ENCODE assay signal across 12 cellular contexts in genomic region chr20:44734938-44735337, GRCh38. TPM values are rescaled to one million over a fixed set of nuclear protein-coding genes. Genes with fewer than 3 reads are reported as not detected.
DNase-seq lines count a peak whose midpoint lies in the region; ATAC-seq and TF ChIP-seq lines count a peak whose summit lies in the region.
"Had no signal": no experiment of that assay in that cellular context is flagged by ENCODE, and none has a peak within 500 bp of the region (broad histone marks: within the 10 kb centered on the region; RNA-seq: fewer than 3 reads in every experiment).

No MANE protein-coding gene starts in this region.

- H3K36me3 ChIP-seq in esophagus squamous epithelium (no peaks in the 10 kb centered on the region), skeletal muscle satellite cell (ENCODE audit: insufficient read depth, low read length) (no peaks in the 10 kb centered on the region)

- H3K4me3 ChIP-seq in esophagus squamous epithelium, result no peak overlapping the region
- no peak overlapping the region for H3K4me3 ChIP-seq in skeletal muscle satellite cell (ENCODE audit: low read length)

- H3K27ac Mint-ChIP-seq in effector memory CD8-positive, alpha-beta T cell, result no peak overlapping the region

- WGBS in esophagus squamous epithelium, 2 donors, result 64 to 77% methylated on average over 3 of the region's 3 CpGs

- intact Hi-C loops in esophagus squamous epithelium (cut with DNase I), result loop anchor here (5.0 kb wide), 1 partner anchor 48 kb away; no protein-coding TSS in a partner anchor

- no peaks in the 10 kb centered on the region for H3K36me3 Mint-ChIP-seq in effector memory CD8-positive, alpha-beta T cell (ENCODE audit: insufficient read depth)

- peak overlapping the region; percentile 9 for H3K4me2 ChIP-seq in skeletal muscle satellite cell (ENCODE audit: low read length)

- H3K9me3 ChIP-seq in esophagus squamous epithelium, result no peaks in the 10 kb centered on the region
- H3K9me3 ChIP-seq in skeletal muscle satellite cell (replicated peaks; ENCODE audit: low read length), result no peaks in the 10 kb centered on the region

- peak overlapping the region; percentile 16 for H3K9ac ChIP-seq in skeletal muscle satellite cell (ENCODE audit: low read depth, low read length)

- H3K27me3 Mint-ChIP-seq in effector memory CD8-positive, alpha-beta T cell, result peaks cover 0 to 10% of the 10 kb centered on the region in 2 donors

- no peak for ATAC-seq in effector memory CD8-positive, alpha-beta T cell (replicated peaks)
- ATAC-seq: left cardiac atrium had no signal

- TF ChIP-seq CTCF in GM12872 (IDR thresholded peaks at IDR 0.05; ENCODE audit: insufficient read depth, low read depth, low read length) (peak; percentile 22; the same call in 1 of the 3 replicates), esophagus squamous epithelium (IDR thresholded peaks at IDR 0.05) (peak in 4 of 6 experiments; percentile 14 to 34 (median 16))

- no peak overlapping the region for H3K27ac ChIP-seq in esophagus squamous epithelium

- H3K4me1 ChIP-seq in esophagus squamous epithelium (peaks cover 0 to 13% (median 4%) of the 10 kb centered on the region in 3 donors), skeletal muscle satellite cell (ENCODE audit: control insufficient read depth, insufficient read depth, low read length) (peaks cover 43% of the 10 kb centered on the region)

- no peak for TF ChIP-seq POLR2A in esophagus squamous epithelium (IDR thresholded peaks at IDR 0.05)

- peak; percentile 71 for DNase-seq in RPMI7951 (ENCODE audit: low read depth)
- no peak for DNase-seq in esophagus squamous epithelium (lab: John Stamatoyannopoulos, UW)
- DNase-seq in activated CD8-positive, alpha-beta memory T cell treated with anti-CD3 and anti-CD28 coated beads, Interleukin-2, amount 50 U/mL, for 4 hours, result no peak
- DNase-seq in effector memory CD8-positive, alpha-beta T cell, result no peak
- no peak for DNase-seq in cerebellum (ENCODE audit: low spot score)
- DNase-seq in NCI-H524 treated with DMSO at 0.1 percent for 48 hours (lab: John Stamatoyannopoulos, UW), result no peak
- DNase-seq: cortex of kidney; left cardiac atrium; stimulated activated naive CD4-positive, alpha-beta T cell treated with Interleukin-2 at 50 U/mL for 16 hours had no signal

- H3K27me3 ChIP-seq in esophagus squamous epithelium, result no peaks in the 10 kb centered on the region
- no peaks in the 10 kb centered on the region for H3K27me3 ChIP-seq in skeletal muscle satellite cell (ENCODE audit: control insufficient read depth, insufficient read depth, low read length)

- no peak overlapping the region for H3K4me3 Mint-ChIP-seq in effector memory CD8-positive, alpha-beta T cell

- H3K9me3 Mint-ChIP-seq in effector memory CD8-positive, alpha-beta T cell, result peaks cover 0 to 9% of the 10 kb centered on the region in 2 donors

- peaks cover 8 to 15% of the 10 kb centered on the region in 2 donors for H3K4me1 Mint-ChIP-seq in effector memory CD8-positive, alpha-beta T cell (ENCODE audit: low read depth in 2 of 2)

RNA-seq across cellular contexts. Expression of gene KCNK15, which starts 10.7 kb away (rescaled TPM):
- not detected in 2 replicates for total RNA-seq in RPMI7951 (2014; rRNA removed; shearing (Covaris generic))
- 1 to 10 TPM in 1 of 4 donors, under 1 TPM in 2, not detected in 1; 0.13 to 2.5 (median 0.23) TPM for total RNA-seq in esophagus squamous epithelium
- total RNA-seq in skeletal muscle satellite cell (2012; rRNA removed), result 0.66 and 0.76 TPM in 2 replicates
- total RNA-seq in cerebellum, result 0.27 TPM

RNA-seq across cellular contexts. Expression of gene CCN5, which starts 19.8 kb away (rescaled TPM):
- total RNA-seq in RPMI7951 (2014; rRNA removed; shearing (Covaris generic)), result not detected in 2 replicates
- 10 to 100 TPM in 3 of 4 donors, 1 to 10 TPM in 1; 6.7 to 83.9 (median 31.0) TPM for total RNA-seq in esophagus squamous epithelium
- 13.2 and 77.5 TPM in 2 replicates for total RNA-seq in skeletal muscle satellite cell (2012; rRNA removed)
- not detected for total RNA-seq in cerebellum
- total RNA-seq: skeletal muscle tissue had no signal
